In the genomic region with DNA sequence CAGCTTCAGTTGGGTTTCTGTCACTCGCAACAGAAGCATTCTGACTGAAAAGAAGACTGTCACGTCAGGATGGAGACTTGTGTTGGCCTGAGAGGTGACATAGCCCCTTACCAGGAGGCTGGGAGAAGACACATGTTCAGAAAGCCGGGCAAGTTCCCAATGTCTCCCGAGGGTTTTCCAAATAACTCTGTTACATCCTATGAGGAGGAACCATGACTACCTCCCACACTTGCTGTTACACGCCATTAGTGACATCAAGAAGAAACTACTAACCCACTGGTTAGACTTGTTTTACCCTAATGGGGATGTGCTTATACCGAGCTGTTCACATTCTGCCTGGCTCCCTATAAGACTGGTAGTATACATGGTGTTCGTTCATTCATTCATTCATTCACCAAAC, we compare ENCODE assay signal across 10 cellular contexts. TPM values are rescaled to one million over a fixed set of nuclear protein-coding genes. Genes with fewer than 3 reads are reported as not detected.
DNase-seq lines count a peak whose midpoint lies in the region; ATAC-seq and TF ChIP-seq lines count a peak whose summit lies in the region.
"Had no signal": no experiment of that assay in that cellular context is flagged by ENCODE, and none has a peak within 500 bp of the region (broad histone marks: within the 10 kb centered on the region; RNA-seq: fewer than 3 reads in every experiment).

No MANE protein-coding gene starts in this region.

- no peaks in the 10 kb centered on the region for H3K9me2 ChIP-seq in hepatocyte (replicated peaks; ENCODE audit: insufficient read depth)

- ATAC-seq in gastrocnemius medialis = no peak
- no peak for ATAC-seq in activated CD8-positive, alpha-beta T cell treated with anti-CD3 and anti-CD28 coated beads for 36 hours

- no peak for TF ChIP-seq POLR2A in gastrocnemius medialis (IDR thresholded peaks at IDR 0.05)

- H3K27ac Mint-ChIP-seq in activated CD8-positive, alpha-beta T cell treated with anti-CD3 and anti-CD28 coated beads for 36 hours = no peak overlapping the region
- H3K27ac Mint-ChIP-seq: activated T-helper 2 cell treated with anti-CD3 and anti-CD28 coated beads, Interferon-gamma antibody, Interleukin-2, Interleukin-4, amounts not matched to agents 10 μg/mL and 5 μg/mL and 100 μg/mL, durations not matched to agents 14 hours and 24 hours and 36 hours; T-helper 1 cell treated with Interleukin-12 subunit alpha and Interleukin-12 subunit beta and Interleukin-4 antibody, amounts not matched to agents 30 μg/mL and 1 μg/mL, for 36 hours had no signal

- TF ChIP-seq CTCF in ascending aorta (IDR thresholded peaks at IDR 0.05) (no peak), hepatocyte (IDR thresholded peaks at IDR 0.05; ENCODE audit: poor library complexity) (no peak), gastrocnemius medialis (IDR thresholded peaks at IDR 0.05 in 4 of 5, conservative IDR thresholded peaks at IDR 0.05 in 1 of 5) (no peak)
- TF ChIP-seq CTCF in activated CD8-positive, alpha-beta T cell treated with anti-CD3 and anti-CD28 coated beads for 36 hours (IDR thresholded peaks at IDR 0.05) = no peak

- DNase-seq in ascending aorta (ENCODE audit: low spot score in 2 of 2) = no peak
- no peak for DNase-seq in hepatocyte (ENCODE audit: low spot score)
- DNase-seq in gastrocnemius medialis = no peak
- no peak for DNase-seq in activated CD8-positive, alpha-beta T cell treated with anti-CD3 and anti-CD28 coated beads for 36 hours
- DNase-seq in DMS53 (lab: John Stamatoyannopoulos, UW) = no peak
- DNase-seq in activated CD4-positive, CD25-positive, alpha-beta regulatory T cell treated with anti-CD3 and anti-CD28 coated beads, Interleukin-2, amount 50 U/mL, for 72 hours = no peak
- no peak for DNase-seq in globus pallidus (ENCODE audit: low spot score)

- POLR2A ChIA-PET in activated CD8-positive, alpha-beta T cell treated with anti-CD3 and anti-CD28 coated beads for 36 hours (lab: Charles Lee) = no interaction called here

- H3K27me3 ChIP-seq in ACC112 (ENCODE audit: insufficient read depth, low read length) = no peaks in the 10 kb centered on the region
- H3K27me3 ChIP-seq in ascending aorta = no peaks in the 10 kb centered on the region
- no peaks in the 10 kb centered on the region for H3K27me3 ChIP-seq in hepatocyte
- H3K27me3 ChIP-seq in gastrocnemius medialis = no peaks in the 10 kb centered on the region

- CTCF ChIA-PET in activated CD8-positive, alpha-beta T cell treated with anti-CD3 and anti-CD28 coated beads for 36 hours (lab: Charles Lee) = interaction anchor here (2.0 kb wide), 1 partner anchor 29 kb away, joined by 5 read pairs; no protein-coding TSS in a partner anchor

- 94% methylated on average over 7 of the region's 7 CpGs for WGBS in hepatocyte (ENCODE audit: low lambda C conversion rate, missing lambda C conversion rate)

- no peaks in the 10 kb centered on the region for H3K9me3 Mint-ChIP-seq in activated CD8-positive, alpha-beta T cell treated with anti-CD3 and anti-CD28 coated beads for 36 hours
- H3K9me3 Mint-ChIP-seq: activated T-helper 2 cell treated with anti-CD3 and anti-CD28 coated beads, Interferon-gamma antibody, Interleukin-2, Interleukin-4, amounts not matched to agents 10 μg/mL and 5 μg/mL and 100 μg/mL, durations not matched to agents 14 hours and 24 hours and 36 hours; T-helper 1 cell treated with Interleukin-12 subunit alpha and Interleukin-12 subunit beta and Interleukin-4 antibody, amounts not matched to agents 30 μg/mL and 1 μg/mL, for 36 hours had no signal

- no peaks in the 10 kb centered on the region for H3K4me1 Mint-ChIP-seq in activated CD8-positive, alpha-beta T cell treated with anti-CD3 and anti-CD28 coated beads for 36 hours (ENCODE audit: low read depth)

- H3K4me1 ChIP-seq in ACC112 (ENCODE audit: control insufficient read depth, insufficient read depth, low read length, unreplicated experiment) = peaks cover 45% of the 10 kb centered on the region
- peaks cover 10 to 28% of the 10 kb centered on the region in 2 donors for H3K4me1 ChIP-seq in ascending aorta
- H3K4me1 ChIP-seq in hepatocyte (ENCODE audit: insufficient read depth) = peaks cover 39% of the 10 kb centered on the region
- peaks cover 18 to 35% of the 10 kb centered on the region in 2 donors for H3K4me1 ChIP-seq in gastrocnemius medialis

- H4K20me1 ChIP-seq in hepatocyte (ENCODE audit: insufficient read depth, poor library complexity, severe bottlenecking) = peaks cover 3% of the 10 kb centered on the region

- in situ Hi-C loops in gastrocnemius medialis (cut with MboI; ENCODE audit: low sequenced_read_pairs in 4 of 4) = no loop called here

- no peaks in the 10 kb centered on the region for H3K36me3 Mint-ChIP-seq in activated CD8-positive, alpha-beta T cell treated with anti-CD3 and anti-CD28 coated beads for 36 hours (ENCODE audit: low read depth)

- H3K27ac ChIP-seq in ACC112 (ENCODE audit: low read depth, low read length) (peak overlapping the region; percentile 63), ascending aorta (peak overlapping the region; percentile 71 to 81), hepatocyte (peak overlapping the region; percentile 93), gastrocnemius medialis (peak overlapping the region; percentile 66 to 80 (median 75))

- H3K36me3 ChIP-seq in ACC112 (ENCODE audit: insufficient read depth, low read length) = no peaks in the 10 kb centered on the region
- peaks cover 0 to 3% of the 10 kb centered on the region in 2 donors for H3K36me3 ChIP-seq in ascending aorta
- no peaks in the 10 kb centered on the region for H3K36me3 ChIP-seq in hepatocyte (replicated peaks; ENCODE audit: insufficient read depth, low read depth)
- H3K36me3 ChIP-seq in gastrocnemius medialis = no peaks in the 10 kb centered on the region

- intact Hi-C loops in ascending aorta (cut with DNase I) (no loop called here), gastrocnemius medialis (cut with DNase I; ENCODE audit: low total_unique reads) (no loop called here)
- intact Hi-C loops in activated CD8-positive, alpha-beta T cell treated with anti-CD3 and anti-CD28 coated beads for 36 hours (cut with micrococcal nuclease) = no loop called here

- peaks cover 3% of the 10 kb centered on the region for H3K27me3 Mint-ChIP-seq in activated CD8-positive, alpha-beta T cell treated with anti-CD3 and anti-CD28 coated beads for 36 hours

- no peaks in the 10 kb centered on the region for H3K9me3 ChIP-seq in ascending aorta
- H3K9me3 ChIP-seq in hepatocyte (ENCODE audit: low read depth) = no peaks in the 10 kb centered on the region
- no peaks in the 10 kb centered on the region for H3K9me3 ChIP-seq in gastrocnemius medialis

- H3K4me2 ChIP-seq in hepatocyte = peak overlapping the region; percentile 23

- H3K79me2 ChIP-seq in ACC112 (ENCODE audit: control insufficient read depth, insufficient read depth, low read length, unreplicated experiment) (peaks cover 44% of the 10 kb centered on the region), hepatocyte (peaks cover 41% of the 10 kb centered on the region)

- H3K4me3 Mint-ChIP-seq in activated CD8-positive, alpha-beta T cell treated with anti-CD3 and anti-CD28 coated beads for 36 hours = no peak overlapping the region
- H3K4me3 Mint-ChIP-seq: T-helper 1 cell treated with Interleukin-12 subunit alpha and Interleukin-12 subunit beta and Interleukin-4 antibody, amounts not matched to agents 30 μg/mL and 1 μg/mL, for 36 hours had no signal

- H2AFZ ChIP-seq in ACC112 (ENCODE audit: low read length, unreplicated experiment) (no peak overlapping the region), hepatocyte (no peak overlapping the region)

- H3K4me3 ChIP-seq in ACC112 (ENCODE audit: low read depth, low read length) (no peak overlapping the region), ascending aorta (no peak overlapping the region), hepatocyte (no peak overlapping the region), gastrocnemius medialis (no peak overlapping the region)

RNA-seq across cellular contexts. Expression of a gene that starts 33.3 kb away (rescaled TPM):
- total RNA-seq in ascending aorta (60.8 TPM), hepatocyte (23.0 and 28.5 TPM in 2 replicates), gastrocnemius medialis (10 to 100 TPM in 1 of 4 donors, 1 to 10 TPM in 3; 2.7 to 10.2 (median 4.2) TPM)
- 27.8 and 33.5 TPM in 2 replicates for polyA plus RNA-seq in hepatocyte
- under 1 TPM; 0.38 to 0.47 TPM for total RNA-seq in activated CD8-positive, alpha-beta T cell treated with anti-CD3 and anti-CD28 coated beads for 36 hours
